Comparison of ENCODE assay signal across 26 cellular contexts in genomic region chr4:148514581-148514980, GRCh38.
"Had no signal": no experiment of that assay in that cellular context is flagged by ENCODE, and none has a peak within 500 bp of the region (broad histone marks: within the 10 kb centered on the region; RNA-seq: fewer than 3 reads in every experiment).

No MANE protein-coding gene starts in this region.

- H3K4me1 ChIP-seq: breast epithelium, esophagus squamous epithelium, lower lobe of right lung, tibial artery, uterus had no signal

- DNase-seq: activated CD8-positive, alpha-beta T cell treated with anti-CD3 and anti-CD28 coated beads, Interleukin-2, amount 10 ng/mL, durations not matched to agents 7 days and 5 days; activated naive CD4-positive, alpha-beta T cell treated with anti-CD3 and anti-CD28 coated beads for 36 hours; activated naive CD8-positive, alpha-beta T cell treated with anti-CD3 and anti-CD28 coated beads, Interleukin-2, amount 50 U/mL, for 24 hours; activated T-cell treated with anti-CD3 and anti-CD28 coated beads, Interleukin-2, amount 50 U/mL, for 24 hours; anterior cingulate cortex; cerebellar nuclear complex; cortex of kidney; effector CD4-positive, alpha-beta T cell; esophagus squamous epithelium; left cardiac atrium; lower lobe of right lung; midbrain; nucleus accumbens; retina; stimulated activated CD4-positive, alpha-beta T cell treated with anti-CD3 and anti-CD28 coated beads, Interleukin-12 subunit alpha, Interleukin-12 subunit beta, amount 100 ng/mL, for 4 hours; stimulated activated CD4-positive, alpha-beta T cell treated with anti-CD3 and anti-CD28 coated beads, Interleukin-1b, Interleukin-23, amount 100 ng/mL, for 48 hours; stimulated activated naive CD4-positive, alpha-beta T cell treated with Interleukin-2 at 50 U/mL for 16 hours; substantia nigra; T1000; tibial artery; uterus had no signal

- ATAC-seq: activated CD8-positive, alpha-beta T cell treated with anti-CD3 and anti-CD28 coated beads, Interleukin-2, amount 10 ng/mL, durations not matched to agents 7 days and 5 days; activated naive CD8-positive, alpha-beta T cell treated with anti-CD3 and anti-CD28 coated beads, Interleukin-2, amount 50 U/mL, for 24 hours had no signal

- H3K4me3 ChIP-seq: breast epithelium, esophagus squamous epithelium, hepatocyte, lower lobe of right lung, tibial artery, uterus had no signal

- H3K27me3 Mint-ChIP-seq: activated CD4-positive, alpha-beta T cell treated with anti-CD3 and anti-CD28 coated beads, Interleukin-2, amount 10 ng/mL, durations not matched to agents 24 days and 14 days; activated naive CD8-positive, alpha-beta T cell treated with anti-CD3 and anti-CD28 coated beads, Interleukin-2, amount 50 U/mL, for 24 hours; activated T-cell treated with anti-CD3 and anti-CD28 coated beads, Interleukin-2, amount 50 U/mL, for 24 hours had no signal

- H3K27ac ChIP-seq: hepatocyte, lower lobe of right lung, tibial artery, uterus had no signal

- H3K9me3 ChIP-seq: esophagus squamous epithelium, lower lobe of right lung, tibial artery, uterus had no signal

- H2AFZ ChIP-seq: hepatocyte had no signal

- H3K4me1 Mint-ChIP-seq: activated CD4-positive, alpha-beta T cell treated with anti-CD3 and anti-CD28 coated beads, Interleukin-2, amount 10 ng/mL, durations not matched to agents 24 days and 14 days; activated naive CD8-positive, alpha-beta T cell treated with anti-CD3 and anti-CD28 coated beads, Interleukin-2, amount 50 U/mL, for 24 hours; nephron had no signal

- H3K27ac Mint-ChIP-seq: activated CD4-positive, alpha-beta T cell treated with anti-CD3 and anti-CD28 coated beads, Interleukin-2, amount 10 ng/mL, durations not matched to agents 24 days and 14 days; activated CD8-positive, alpha-beta T cell treated with anti-CD3 and anti-CD28 coated beads, Interleukin-2, amount 10 ng/mL, durations not matched to agents 7 days and 5 days; activated naive CD4-positive, alpha-beta T cell treated with anti-CD3 and anti-CD28 coated beads for 36 hours; activated naive CD8-positive, alpha-beta T cell treated with anti-CD3 and anti-CD28 coated beads, Interleukin-2, amount 50 U/mL, for 24 hours; activated T-cell treated with anti-CD3 and anti-CD28 coated beads, Interleukin-2, amount 50 U/mL, for 24 hours; activated T-helper 2 cell treated with anti-CD3 and anti-CD28 coated beads, Interferon-gamma antibody, Interleukin-2, Interleukin-4, amounts not matched to agents 10 μg/mL and 5 μg/mL and 100 μg/mL, durations not matched to agents 14 hours and 24 hours and 36 hours; nephron had no signal

- H3K9me3 Mint-ChIP-seq: activated T-helper 2 cell treated with anti-CD3 and anti-CD28 coated beads, Interferon-gamma antibody, Interleukin-2, Interleukin-4, amounts not matched to agents 10 μg/mL and 5 μg/mL and 100 μg/mL, durations not matched to agents 14 hours and 24 hours and 36 hours had no signal

- H3K4me3 Mint-ChIP-seq: activated CD4-positive, alpha-beta T cell treated with anti-CD3 and anti-CD28 coated beads, Interleukin-2, amount 10 ng/mL, durations not matched to agents 24 days and 14 days; activated CD8-positive, alpha-beta T cell treated with anti-CD3 and anti-CD28 coated beads, Interleukin-2, amount 10 ng/mL, durations not matched to agents 7 days and 5 days; activated naive CD4-positive, alpha-beta T cell treated with anti-CD3 and anti-CD28 coated beads for 36 hours; activated naive CD8-positive, alpha-beta T cell treated with anti-CD3 and anti-CD28 coated beads, Interleukin-2, amount 50 U/mL, for 24 hours; activated T-cell treated with anti-CD3 and anti-CD28 coated beads, Interleukin-2, amount 50 U/mL, for 24 hours; nephron had no signal

- H3K79me2 ChIP-seq: hepatocyte had no signal

- H3K36me3 ChIP-seq: breast epithelium, esophagus squamous epithelium, lower lobe of right lung, tibial artery, uterus had no signal

- H3K4me2 ChIP-seq: hepatocyte had no signal

- H3K27me3 ChIP-seq: breast epithelium, esophagus squamous epithelium, hepatocyte, tibial artery, uterus had no signal
